1 cellular context compared by ENCODE assay signal in the genomic region with DNA sequence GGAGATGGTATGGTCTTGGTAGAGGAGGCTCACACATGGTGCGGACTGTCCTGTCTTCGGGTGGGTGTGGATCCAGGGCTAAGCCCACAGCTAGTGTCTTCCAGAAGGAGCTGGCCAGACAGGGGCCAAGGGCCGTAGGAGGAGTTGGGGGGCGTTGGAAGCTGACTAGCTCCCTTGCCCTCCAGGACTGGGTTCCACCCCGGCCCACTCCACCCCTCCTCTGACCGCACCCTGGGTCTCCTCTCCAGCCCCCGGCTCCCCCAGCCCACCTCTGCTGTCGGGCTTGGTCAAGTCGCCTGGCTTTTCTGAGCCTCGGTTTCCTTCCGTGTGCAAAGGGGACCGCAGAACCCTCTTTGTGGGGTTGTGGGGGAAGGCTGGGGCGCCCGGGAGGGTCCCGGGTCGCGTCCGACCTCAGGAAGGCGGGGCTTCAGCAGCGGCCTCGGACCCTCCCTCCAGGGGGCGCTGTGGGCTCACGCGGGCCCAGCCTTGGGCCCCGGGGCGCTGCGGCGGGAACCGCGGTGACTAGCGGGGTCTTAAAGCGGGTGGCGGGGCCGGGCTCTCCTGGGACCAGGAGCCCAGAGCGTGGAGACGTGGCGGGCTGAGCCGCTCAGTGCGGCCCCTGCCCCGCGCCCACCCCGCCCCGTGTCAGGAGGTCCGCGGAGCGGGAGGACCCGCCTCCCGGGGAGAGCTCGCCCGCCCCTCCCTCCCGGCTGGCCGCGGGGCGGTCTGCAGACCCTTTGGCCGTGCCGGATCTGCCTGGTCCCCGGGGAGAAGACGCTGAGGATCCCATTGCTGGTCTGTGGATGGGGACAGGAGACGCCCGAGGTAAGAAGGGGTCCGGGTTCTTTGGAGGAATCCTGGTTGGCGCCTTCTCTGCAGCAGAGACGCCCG.
TF ChIP-seq lines count a peak whose summit lies in the region.

No MANE protein-coding gene starts in this region.

TF ChIP-seq in neural cell, 6 proteins besides CTCF, POLR2A, EP300 and RAD21:
- TF ChIP-seq EZH2 (IDR thresholded peaks at IDR 0.05; ENCODE audit: borderline replicate concordance, insufficient read depth, low read length, poor library complexity, severe bottlenecking), result no peak
